ENCODE assay signal across 10 cellular contexts in the genomic region with DNA sequence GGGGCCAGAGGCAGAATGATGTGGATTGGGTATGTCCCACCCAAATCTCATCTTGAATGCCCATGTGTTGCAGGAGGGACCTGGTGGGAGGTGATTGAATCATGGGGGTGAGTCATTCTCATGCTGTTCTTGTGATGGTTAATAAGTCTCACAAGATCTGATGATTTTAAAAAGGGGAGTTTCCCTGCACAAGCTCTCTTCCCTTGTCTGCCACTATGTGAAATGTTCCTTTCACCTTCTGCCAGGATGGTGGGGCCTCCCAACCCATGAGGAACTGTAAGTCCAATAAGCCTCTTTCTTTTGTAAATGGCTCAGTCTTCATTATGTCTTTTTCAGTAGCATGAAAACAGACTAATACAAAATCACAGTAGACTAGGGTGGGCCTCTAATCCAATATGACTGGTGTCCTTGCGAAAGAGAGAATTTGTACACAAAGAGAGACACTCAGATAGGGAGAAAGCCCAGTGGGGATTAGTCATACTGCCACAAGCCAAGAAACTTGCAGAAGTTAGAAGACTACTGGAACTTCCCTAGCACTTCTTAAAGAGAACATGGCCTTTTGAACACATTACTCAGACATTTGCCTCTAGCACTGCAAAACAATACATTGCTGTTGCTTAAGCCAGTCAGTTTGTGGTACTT.
DNase-seq lines count a peak whose midpoint lies in the region; ATAC-seq and TF ChIP-seq lines count a peak whose summit lies in the region.
"Had no signal": no experiment of that assay in that cellular context is flagged by ENCODE, and none has a peak within 500 bp of the region (broad histone marks: within the 10 kb centered on the region; RNA-seq: fewer than 3 reads in every experiment).

No MANE protein-coding gene starts in this region.

- peaks cover 25% of the 10 kb centered on the region for H3K4me1 Mint-ChIP-seq in activated CD8-positive, alpha-beta T cell treated with anti-CD3 and anti-CD28 coated beads for 36 hours (ENCODE audit: low read depth)
- H3K4me1 Mint-ChIP-seq in activated CD8-positive, alpha-beta T cell treated with anti-CD3 and anti-CD28 coated beads, Interleukin-2, amount 10 ng/mL, durations not matched to agents 7 days and 5 days (ENCODE audit: low read depth) = no peaks in the 10 kb centered on the region
- H3K4me1 Mint-ChIP-seq: naive B cell had no signal

- TF ChIP-seq EP300 in stomach (IDR thresholded peaks at IDR 0.05) = no peak

- no peak overlapping the region for H3K4me3 Mint-ChIP-seq in activated CD8-positive, alpha-beta T cell treated with anti-CD3 and anti-CD28 coated beads for 36 hours
- H3K4me3 Mint-ChIP-seq in activated CD8-positive, alpha-beta T cell treated with anti-CD3 and anti-CD28 coated beads, Interleukin-2, amount 10 ng/mL, durations not matched to agents 7 days and 5 days = no peak overlapping the region
- H3K4me3 Mint-ChIP-seq: CD4-positive, CD25-positive, alpha-beta regulatory T cell; naive B cell had no signal

- peak; percentile 71 for DNase-seq in activated CD8-positive, alpha-beta T cell treated with anti-CD3 and anti-CD28 coated beads for 36 hours
- DNase-seq in activated CD8-positive, alpha-beta T cell treated with anti-CD3 and anti-CD28 coated beads, Interleukin-2, amount 10 ng/mL, durations not matched to agents 7 days and 5 days = no peak
- DNase-seq in RWPE2 (ENCODE audit: low spot score) = no peak
- DNase-seq in left lung = no peak
- no peak for DNase-seq in posterior vena cava (ENCODE audit: low spot score)
- no peak for DNase-seq in stomach
- DNase-seq in PC-9 = no peak
- DNase-seq: CD4-positive, CD25-positive, alpha-beta regulatory T cell; naive B cell had no signal

- peaks cover 3% of the 10 kb centered on the region for H3K4me1 ChIP-seq in RWPE2 (ENCODE audit: insufficient read depth, poor library complexity, severe bottlenecking)
- H3K4me1 ChIP-seq in left lung = no peaks in the 10 kb centered on the region
- no peaks in the 10 kb centered on the region for H3K4me1 ChIP-seq in stomach
- no peaks in the 10 kb centered on the region for H3K4me1 ChIP-seq in PC-9 (replicated peaks; ENCODE audit: insufficient read depth)

- CTCF ChIA-PET in activated CD8-positive, alpha-beta T cell treated with anti-CD3 and anti-CD28 coated beads for 36 hours (lab: Charles Lee) = interaction anchor here (1.0 kb wide), 1 partner anchor 19 kb away, joined by 3 read pairs; no protein-coding TSS in a partner anchor
- CTCF ChIA-PET in activated CD8-positive, alpha-beta T cell treated with anti-CD3 and anti-CD28 coated beads, Interleukin-2, amount 10 ng/mL, durations not matched to agents 7 days and 5 days (lab: Charles Lee) = no interaction called here
- CTCF ChIA-PET in PC-9 (lab: Charles Lee) = no interaction called here

- POLR2A ChIA-PET in activated CD8-positive, alpha-beta T cell treated with anti-CD3 and anti-CD28 coated beads for 36 hours (lab: Charles Lee) = no interaction called here
- POLR2A ChIA-PET in activated CD8-positive, alpha-beta T cell treated with anti-CD3 and anti-CD28 coated beads, Interleukin-2, amount 10 ng/mL, durations not matched to agents 7 days and 5 days (lab: Charles Lee) = no interaction called here
- POLR2A ChIA-PET in PC-9 (lab: Charles Lee; ENCODE audit: unreplicated experiment) = no interaction called here

- H3K9me2 ChIP-seq in PC-9 (ENCODE audit: insufficient read depth) = no peaks in the 10 kb centered on the region

- H3K36me3 Mint-ChIP-seq in activated CD8-positive, alpha-beta T cell treated with anti-CD3 and anti-CD28 coated beads for 36 hours (ENCODE audit: low read depth) = no peaks in the 10 kb centered on the region
- no peaks in the 10 kb centered on the region for H3K36me3 Mint-ChIP-seq in activated CD8-positive, alpha-beta T cell treated with anti-CD3 and anti-CD28 coated beads, Interleukin-2, amount 10 ng/mL, durations not matched to agents 7 days and 5 days (ENCODE audit: low read depth)
- H3K36me3 Mint-ChIP-seq: CD4-positive, CD25-positive, alpha-beta regulatory T cell; naive B cell had no signal

- no TSS peak for BruUV-seq in PC-9 (replicated peaks; lab: Mats Ljungman, UMichigan)

- no peak overlapping the region for H3K4me2 ChIP-seq in PC-9

- TF ChIP-seq POLR2A in stomach (IDR thresholded peaks at IDR 0.05) = no peak

- H3K27me3 Mint-ChIP-seq in activated CD8-positive, alpha-beta T cell treated with anti-CD3 and anti-CD28 coated beads for 36 hours = peaks cover 32% of the 10 kb centered on the region
- H3K27me3 Mint-ChIP-seq in activated CD8-positive, alpha-beta T cell treated with anti-CD3 and anti-CD28 coated beads, Interleukin-2, amount 10 ng/mL, durations not matched to agents 7 days and 5 days (ENCODE audit: low read depth) = peaks cover 5% of the 10 kb centered on the region

- no peaks in the 10 kb centered on the region for H4K20me1 ChIP-seq in PC-9 (ENCODE audit: insufficient read depth)

- no peak overlapping the region for H3K4me3 ChIP-seq in RWPE2 (ENCODE audit: severe bottlenecking)
- H3K4me3 ChIP-seq in left lung = no peak overlapping the region
- H3K4me3 ChIP-seq in stomach = no peak overlapping the region
- no peak overlapping the region for H3K4me3 ChIP-seq in PC-9

- H3K27ac Mint-ChIP-seq in activated CD8-positive, alpha-beta T cell treated with anti-CD3 and anti-CD28 coated beads for 36 hours = peak overlapping the region; percentile 89
- no peak overlapping the region for H3K27ac Mint-ChIP-seq in activated CD8-positive, alpha-beta T cell treated with anti-CD3 and anti-CD28 coated beads, Interleukin-2, amount 10 ng/mL, durations not matched to agents 7 days and 5 days
- H3K27ac Mint-ChIP-seq: CD4-positive, CD25-positive, alpha-beta regulatory T cell; naive B cell had no signal

- no peak for TF ChIP-seq CTCF in activated CD8-positive, alpha-beta T cell treated with anti-CD3 and anti-CD28 coated beads for 36 hours (IDR thresholded peaks at IDR 0.05)
- TF ChIP-seq CTCF in RWPE2 (IDR thresholded peaks at IDR 0.05; ENCODE audit: poor library complexity, severe bottlenecking) (no peak), left lung (IDR thresholded peaks at IDR 0.05) (no peak), stomach (IDR thresholded peaks at IDR 0.05) (no peak), PC-9 (conservative IDR thresholded peaks at IDR 0.05) (no peak)

- ATAC-seq in activated CD8-positive, alpha-beta T cell treated with anti-CD3 and anti-CD28 coated beads for 36 hours = peak; percentile 90
- ATAC-seq in activated CD8-positive, alpha-beta T cell treated with anti-CD3 and anti-CD28 coated beads, Interleukin-2, amount 10 ng/mL, durations not matched to agents 7 days and 5 days = no peak
- peak; percentile 90 for ATAC-seq in HG02852 (IDR thresholded peaks at IDR 0.05; ENCODE audit: unreplicated experiment)
- peak; percentile 92 for ATAC-seq in RWPE2 (ENCODE audit: low read depth)
- ATAC-seq in left lung = peak; percentile 87

- H3K27me3 ChIP-seq in RWPE2 (ENCODE audit: insufficient read depth, poor library complexity, severe bottlenecking) = no peaks in the 10 kb centered on the region
- H3K27me3 ChIP-seq in left lung = no peaks in the 10 kb centered on the region
- peaks cover 0 to 9% (median 3%) of the 10 kb centered on the region in 3 donors for H3K27me3 ChIP-seq in stomach
- no peaks in the 10 kb centered on the region for H3K27me3 ChIP-seq in PC-9 (ENCODE audit: insufficient read depth, low read depth)

- H3K9me3 ChIP-seq in RWPE2 (ENCODE audit: severe bottlenecking) = no peaks in the 10 kb centered on the region
- no peaks in the 10 kb centered on the region for H3K9me3 ChIP-seq in left lung
- no peaks in the 10 kb centered on the region for H3K9me3 ChIP-seq in stomach
- H3K9me3 ChIP-seq in PC-9 (ENCODE audit: insufficient read depth, low read depth) = peaks cover 3% of the 10 kb centered on the region; the same call in 1 of the 2 replicates

- intact Hi-C loops in activated CD8-positive, alpha-beta T cell treated with anti-CD3 and anti-CD28 coated beads for 36 hours (cut with micrococcal nuclease) = no loop called here
- intact Hi-C loops in left lung (cut with DNase I) (no loop called here), posterior vena cava (cut with DNase I) (no loop called here), stomach (cut with DNase I; ENCODE audit: low total_unique reads) (no loop called here), PC-9 (cut with micrococcal nuclease; ENCODE audit: unreplicated experiment) (no loop called here)

- H3K36me3 ChIP-seq in RWPE2 (ENCODE audit: low read depth) (no peaks in the 10 kb centered on the region), left lung (no peaks in the 10 kb centered on the region), stomach (no peaks in the 10 kb centered on the region), PC-9 (ENCODE audit: low read depth) (no peaks in the 10 kb centered on the region)

- no peak overlapping the region for H2AFZ ChIP-seq in PC-9

- H3K79me2 ChIP-seq in PC-9 (ENCODE audit: low read depth) = no peaks in the 10 kb centered on the region

- WGBS in stomach, 5 donors = 55 to 73% (median 73%) methylated on average over 1 of the region's 1 CpG

- peaks cover 3% of the 10 kb centered on the region for H3K9me3 Mint-ChIP-seq in activated CD8-positive, alpha-beta T cell treated with anti-CD3 and anti-CD28 coated beads for 36 hours
- no peaks in the 10 kb centered on the region for H3K9me3 Mint-ChIP-seq in activated CD8-positive, alpha-beta T cell treated with anti-CD3 and anti-CD28 coated beads, Interleukin-2, amount 10 ng/mL, durations not matched to agents 7 days and 5 days (ENCODE audit: insufficient read depth)

- no peaks in the 10 kb centered on the region for H3F3A ChIP-seq in PC-9 (ENCODE audit: insufficient read depth, low read depth)

- H3K27ac ChIP-seq in RWPE2 (ENCODE audit: poor library complexity, severe bottlenecking) (no peak overlapping the region), left lung (peak overlapping the region in 1 of 2 donors; percentile 68), stomach (no peak overlapping the region), PC-9 (no peak overlapping the region)
